22 cellular contexts compared by ENCODE assay signal in genomic region chr13:97471721-97472120, GRCh38.
"Had no signal": no experiment of that assay in that cellular context is flagged by ENCODE, and none has a peak within 500 bp of the region (broad histone marks: within the 10 kb centered on the region; RNA-seq: fewer than 3 reads in every experiment).

No MANE protein-coding gene starts in this region.

- H3K27ac ChIP-seq: HL-60, SJSA1, SK-N-MC had no signal

- H3K9me3 ChIP-seq: MG63, SJSA1 had no signal

- H3K27me3 ChIP-seq: MG63, SJSA1 had no signal

- DNase-seq: Karpas-422, KG1, MG63, NCI-H1092 treated with DMSO at 0.1 percent for 48 hours, NCI-H1436, NCI-H187, NCI-H2029, NCI-H2081 treated with DMSO at 0.1 percent for 48 hours, NCI-H226, NCI-H446, NCI-H510A, NCI-H524 treated with DMSO at 0.1 percent for 48 hours, NCI-H69, NCI-H774, Right ventricle myocardium superior, RPMI8226, SIG-M5, SW 1271, T-cell had no signal

- H3K4me3 ChIP-seq: MG63, SJSA1, SK-N-MC had no signal

- H3K36me3 ChIP-seq: MG63, SJSA1 had no signal
